17 cellular contexts compared by ENCODE assay signal in the genomic region with DNA sequence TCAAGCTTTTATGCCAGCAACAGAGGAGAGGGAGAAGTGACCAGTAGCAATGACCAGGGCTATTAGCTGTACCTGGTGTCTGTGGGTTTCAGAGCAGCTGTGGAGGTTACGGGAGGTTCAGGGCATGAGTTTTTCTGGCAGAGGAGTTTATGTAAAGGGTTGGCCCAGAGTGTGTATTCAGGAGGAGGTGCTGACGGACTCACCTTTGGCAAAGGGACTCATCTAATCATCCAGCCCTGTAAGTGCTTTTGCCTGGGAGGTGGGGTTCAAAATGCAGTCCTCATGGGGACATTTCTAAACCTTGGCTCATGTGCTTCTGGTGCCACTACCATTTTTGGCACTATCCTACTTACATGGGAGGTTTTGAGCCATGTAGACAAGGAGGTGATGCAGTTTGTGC.
A peak's percentile ranks its signal among the peaks of the same experiment; 100 is the strongest.
DNase-seq lines count a peak whose midpoint lies in the region; ATAC-seq and TF ChIP-seq lines count a peak whose summit lies in the region.
"Had no signal": no experiment of that assay in that cellular context is flagged by ENCODE, and none has a peak within 500 bp of the region (broad histone marks: within the 10 kb centered on the region; RNA-seq: fewer than 3 reads in every experiment).

No MANE protein-coding gene starts in this region.

- peaks cover 55% of the 10 kb centered on the region; the same call in 1 of the 2 replicates for H3K36me3 ChIP-seq in Loucy (ENCODE audit: insufficient read depth, low read length)
- H3K36me3 ChIP-seq: ascending aorta, neural progenitor cell, tibial artery had no signal

- H3K4me1 ChIP-seq in Loucy (ENCODE audit: insufficient read depth, low read length, poor library complexity, severe bottlenecking) = peaks cover 82% of the 10 kb centered on the region
- H3K4me1 ChIP-seq: A549, ascending aorta, tibial artery had no signal

- no peak for DNase-seq in T-helper 2 cell treated with Interferon-gamma antibody and Interleukin-4, amounts not matched to agents 5 μg/mL and 100 μg/mL, for 36 hours (ENCODE audit: low spot score)
- no peak for DNase-seq in T-helper 2 cell
- DNase-seq in activated naive CD8-positive, alpha-beta T cell treated with anti-CD3 and anti-CD28 coated beads, Interleukin-2, amount 10 ng/mL, durations not matched to agents 7 days and 5 days = no peak
- no peak for DNase-seq in natural killer cell
- DNase-seq in HuH-7 (ENCODE audit: low spot score) = no peak
- DNase-seq in KBM-7 = no peak
- DNase-seq: GOT3; NCI-H1436; retina; stimulated activated CD4-positive, alpha-beta T cell treated with anti-CD3 and anti-CD28 coated beads, Interleukin-1b, Interleukin-23, amount 100 ng/mL, for 48 hours; tibial artery had no signal

- H3K4me2 ChIP-seq in Loucy (ENCODE audit: low read depth, low read length, poor library complexity, severe bottlenecking) = peak overlapping the region; percentile 9
- H3K4me2 ChIP-seq: A549, neural progenitor cell had no signal

- H3K27me3 ChIP-seq in Loucy (ENCODE audit: insufficient read depth, low read length, poor library complexity, severe bottlenecking) = no peaks in the 10 kb centered on the region
- H3K27me3 ChIP-seq: ascending aorta, neural progenitor cell, tibial artery had no signal

- H3K27ac Mint-ChIP-seq in T-helper 2 cell treated with Interferon-gamma antibody and Interleukin-4, amounts not matched to agents 5 μg/mL and 100 μg/mL, for 36 hours = peak overlapping the region; percentile 86
- peak overlapping the region; percentile 89 for H3K27ac Mint-ChIP-seq in activated naive CD8-positive, alpha-beta T cell treated with anti-CD3 and anti-CD28 coated beads, Interleukin-2, amount 10 ng/mL, durations not matched to agents 7 days and 5 days
- H3K27ac Mint-ChIP-seq in natural killer cell = peak overlapping the region; percentile 86 to 89
- H3K27ac Mint-ChIP-seq: neural progenitor cell had no signal

- no peaks in the 10 kb centered on the region for H3K9me2 ChIP-seq in Loucy (replicated peaks; ENCODE audit: low read depth, low read length)

- H3F3A ChIP-seq in Loucy (ENCODE audit: low read depth) = no peaks in the 10 kb centered on the region

- H3K9me3 ChIP-seq in Loucy (ENCODE audit: insufficient read depth, low read depth, low read length) = no peaks in the 10 kb centered on the region
- H3K9me3 ChIP-seq: A549, ascending aorta, tibial artery had no signal

- no peak for ATAC-seq in activated naive CD8-positive, alpha-beta T cell treated with anti-CD3 and anti-CD28 coated beads, Interleukin-2, amount 10 ng/mL, durations not matched to agents 7 days and 5 days (ENCODE audit: low read depth)
- no peak for ATAC-seq in natural killer cell
- ATAC-seq in GM18511 (IDR thresholded peaks at IDR 0.05; ENCODE audit: unreplicated experiment) = no peak
- ATAC-seq: A549 had no signal

- POLR2A ChIA-PET in activated naive CD8-positive, alpha-beta T cell treated with anti-CD3 and anti-CD28 coated beads, Interleukin-2, amount 10 ng/mL, durations not matched to agents 7 days and 5 days (lab: Charles Lee) = interaction anchor here (1.0 to 32.0 kb wide), 9 partner anchors 9 to 67 kb away, joined by 3 to 652 read pairs (median 4); no protein-coding TSS in a partner anchor

- peaks cover 93% of the 10 kb centered on the region for H3K36me3 Mint-ChIP-seq in T-helper 2 cell treated with Interferon-gamma antibody and Interleukin-4, amounts not matched to agents 5 μg/mL and 100 μg/mL, for 36 hours (ENCODE audit: low read depth)
- H3K36me3 Mint-ChIP-seq in activated naive CD8-positive, alpha-beta T cell treated with anti-CD3 and anti-CD28 coated beads, Interleukin-2, amount 10 ng/mL, durations not matched to agents 7 days and 5 days = peaks cover 39% of the 10 kb centered on the region
- H3K36me3 Mint-ChIP-seq in natural killer cell = no peaks in the 10 kb centered on the region
- H3K36me3 Mint-ChIP-seq: neural progenitor cell had no signal

- H3K79me2 ChIP-seq in Loucy (ENCODE audit: insufficient read depth, low read length) = peaks cover 98% of the 10 kb centered on the region

- intact Hi-C loops in natural killer cell (cut with micrococcal nuclease) = no loop called here

- no peak overlapping the region for H3K4me3 ChIP-seq in Loucy (ENCODE audit: low read length, poor library complexity, severe bottlenecking)
- H3K4me3 ChIP-seq: A549, ascending aorta, lung, neural progenitor cell, tibial artery had no signal

- peaks cover 43% of the 10 kb centered on the region for H4K20me1 ChIP-seq in Loucy (ENCODE audit: insufficient read depth, low read length, poor library complexity, severe bottlenecking)

- in situ Hi-C loops in KBM-7 (cut with MboI; ENCODE audit: low pct_unique_long_range_greater_than_20kb, low sequenced_read_pairs) = no loop called here

- peak overlapping the region; percentile 90 for H3K4me3 Mint-ChIP-seq in T-helper 2 cell treated with Interferon-gamma antibody and Interleukin-4, amounts not matched to agents 5 μg/mL and 100 μg/mL, for 36 hours
- peak overlapping the region; percentile 90 for H3K4me3 Mint-ChIP-seq in activated naive CD8-positive, alpha-beta T cell treated with anti-CD3 and anti-CD28 coated beads, Interleukin-2, amount 10 ng/mL, durations not matched to agents 7 days and 5 days
- no peak overlapping the region for H3K4me3 Mint-ChIP-seq in natural killer cell
- H3K4me3 Mint-ChIP-seq: neural progenitor cell had no signal

- peaks cover 40% of the 10 kb centered on the region for H3K4me1 Mint-ChIP-seq in T-helper 2 cell treated with Interferon-gamma antibody and Interleukin-4, amounts not matched to agents 5 μg/mL and 100 μg/mL, for 36 hours (ENCODE audit: low read depth)
- H3K4me1 Mint-ChIP-seq in activated naive CD8-positive, alpha-beta T cell treated with anti-CD3 and anti-CD28 coated beads, Interleukin-2, amount 10 ng/mL, durations not matched to agents 7 days and 5 days = peaks cover 4% of the 10 kb centered on the region
- peaks cover 76 to 77% of the 10 kb centered on the region in 2 donors for H3K4me1 Mint-ChIP-seq in natural killer cell

- H3K9me3 Mint-ChIP-seq in T-helper 2 cell treated with Interferon-gamma antibody and Interleukin-4, amounts not matched to agents 5 μg/mL and 100 μg/mL, for 36 hours = no peaks in the 10 kb centered on the region
- H3K9me3 Mint-ChIP-seq in activated naive CD8-positive, alpha-beta T cell treated with anti-CD3 and anti-CD28 coated beads, Interleukin-2, amount 10 ng/mL, durations not matched to agents 7 days and 5 days = no peaks in the 10 kb centered on the region
- H3K9me3 Mint-ChIP-seq in natural killer cell = no peaks in the 10 kb centered on the region
- H3K9me3 Mint-ChIP-seq: neural progenitor cell had no signal

- TF ChIP-seq CTCF in Loucy (conservative IDR thresholded peaks at IDR 0.05; ENCODE audit: low read length) (no peak), natural killer cell (IDR thresholded peaks at IDR 0.05) (no peak)

- no peaks in the 10 kb centered on the region for H3K27me3 Mint-ChIP-seq in T-helper 2 cell treated with Interferon-gamma antibody and Interleukin-4, amounts not matched to agents 5 μg/mL and 100 μg/mL, for 36 hours (ENCODE audit: low read depth)
- no peaks in the 10 kb centered on the region for H3K27me3 Mint-ChIP-seq in activated naive CD8-positive, alpha-beta T cell treated with anti-CD3 and anti-CD28 coated beads, Interleukin-2, amount 10 ng/mL, durations not matched to agents 7 days and 5 days
- no peaks in the 10 kb centered on the region for H3K27me3 Mint-ChIP-seq in natural killer cell (ENCODE audit: low read depth in 2 of 2)

- H2AFZ ChIP-seq in Loucy (ENCODE audit: low read length) = no peak overlapping the region
- H2AFZ ChIP-seq: neural progenitor cell had no signal

- no peak overlapping the region for H3K9ac ChIP-seq in Loucy (ENCODE audit: low read depth, low read length, poor library complexity, severe bottlenecking)
- H3K9ac ChIP-seq: neural progenitor cell had no signal
